Comparison of ENCODE assay signal across 31 cellular contexts in genomic region chr4:99349338-99349737, GRCh38. TPM values are rescaled to one million over a fixed set of nuclear protein-coding genes. Genes with fewer than 3 reads are reported as not detected.
DNase-seq lines count a peak whose midpoint lies in the region; ATAC-seq, FAIRE-seq and TF ChIP-seq lines count a peak whose summit lies in the region.
"Had no signal": no experiment of that assay in that cellular context is flagged by ENCODE, and none has a peak within 500 bp of the region (broad histone marks: within the 10 kb centered on the region; RNA-seq: fewer than 3 reads in every experiment).

No MANE protein-coding gene starts in this region.

- H3K36me3 ChIP-seq in liver (ENCODE audit: control insufficient read depth in 4 of 4, insufficient read depth in 3 of 4, low read depth in 1 of 4, low read length in 3 of 4) (peaks cover 2 to 31% (median 16%) of the 10 kb centered on the region in 4 donors), HepG2 (replicated peaks in 1 of 2; ENCODE audit: control insufficient read depth in 1 of 2, insufficient read depth in 2 of 2, low read length in 2 of 2) (no peaks in the 10 kb centered on the region), duodenal mucosa (ENCODE audit: control insufficient read depth in 1 of 2, insufficient read depth in 2 of 2, low read length in 2 of 2) (peaks cover 10 to 25% of the 10 kb centered on the region in 2 donors), right lobe of liver (peaks cover 0 to 54% (median 14%) of the 10 kb centered on the region in 4 donors)
- H3K36me3 ChIP-seq in CD8-positive, alpha-beta memory T cell (ENCODE audit: insufficient read depth, low read length): no peaks in the 10 kb centered on the region
- H3K36me3 ChIP-seq: BE2C, BLaER1 had no signal

- H3K4me3 ChIP-seq in liver (ENCODE audit: low read depth in 1 of 3, low read length in 3 of 3): peak overlapping the region in 1 of 3 donors; percentile 71
- H3K4me3 ChIP-seq in HepG2 (replicated peaks in 1 of 3; ENCODE audit: insufficient read depth in 1 of 3, low read depth in 2 of 3, low read length in 3 of 3): no peak overlapping the region
- H3K4me3 ChIP-seq in duodenal mucosa (ENCODE audit: low read depth in 1 of 2, low read length in 2 of 2): peak overlapping the region; percentile 50 to 52
- peak overlapping the region in 2 of 3 donors; percentile 45 to 59 for H3K4me3 ChIP-seq in right lobe of liver
- no peak overlapping the region for H3K4me3 ChIP-seq in CD8-positive, alpha-beta memory T cell (ENCODE audit: low read length)
- H3K4me3 ChIP-seq: BLaER1, GM12878 had no signal

- no peaks in the 10 kb centered on the region for H3K36me3 Mint-ChIP-seq in CD8-positive, alpha-beta memory T cell
- H3K36me3 Mint-ChIP-seq: CD14-positive monocyte; CD4-positive, alpha-beta memory T cell; CD4-positive, CD25-positive, alpha-beta regulatory T cell had no signal

- in situ Hi-C loops in HepG2 (cut with HindIII; ENCODE audit: extremely low pct_ligation_motif_present, low pct_unique_long_range_greater_than_20kb): no loop called here

- peaks cover 3 to 23% (median 12%) of the 10 kb centered on the region in 4 donors for H3K4me1 ChIP-seq in liver (ENCODE audit: control insufficient read depth in 4 of 4, insufficient read depth in 4 of 4, low read length in 3 of 4)
- peaks cover 9% of the 10 kb centered on the region for H3K4me1 ChIP-seq in HepG2 (ENCODE audit: insufficient read depth, low read length)
- H3K4me1 ChIP-seq in duodenal mucosa (ENCODE audit: control insufficient read depth in 1 of 2, insufficient read depth in 2 of 2, low read length in 2 of 2): peaks cover 13 to 14% of the 10 kb centered on the region in 2 donors
- peaks cover 0 to 15% (median 0%) of the 10 kb centered on the region in 4 donors for H3K4me1 ChIP-seq in right lobe of liver
- H3K4me1 ChIP-seq in CD8-positive, alpha-beta memory T cell (ENCODE audit: insufficient read depth, low read length): no peaks in the 10 kb centered on the region
- H3K4me1 ChIP-seq: BE2C, BLaER1, Caco-2 had no signal

- POLR2A ChIA-PET in HepG2 (lab: Yijun Ruan, JAX): no interaction called here
- POLR2A ChIA-PET in CD8-positive, alpha-beta memory T cell (lab: Charles Lee): no interaction called here

- intact Hi-C loops in HepG2 (cut with micrococcal nuclease; ENCODE audit: unreplicated experiment): no loop called here
- intact Hi-C loops in right lobe of liver (cut with DNase I): no loop called here

- peak overlapping the region; percentile 36 to 98 for H3K9ac ChIP-seq in liver (ENCODE audit: low read depth in 1 of 2, low read length in 2 of 2)
- no peak overlapping the region for H3K9ac ChIP-seq in HepG2 (ENCODE audit: insufficient read depth, low read depth, low read length)
- no peak overlapping the region for H3K9ac ChIP-seq in duodenal mucosa (ENCODE audit: low read depth in 1 of 2, low read length in 2 of 2)
- H3K9ac ChIP-seq: BLaER1 had no signal

- peaks cover 0 to 7% (median 3%) of the 10 kb centered on the region in 5 donors for H3K9me3 Mint-ChIP-seq in CD8-positive, alpha-beta memory T cell

- BruUV-seq in HepG2 (replicated peaks; lab: Mats Ljungman, UMichigan): no TSS peak

- no peak overlapping the region for H3K4me2 ChIP-seq in HepG2 (ENCODE audit: low read depth, low read length)
- H3K4me2 ChIP-seq: BLaER1 had no signal

- CTCF ChIA-PET in HepG2 (lab: Yijun Ruan, JAX; ENCODE audit: low intra/inter-chr PET ratio, low total read pairs): no interaction called here
- CTCF ChIA-PET in CD8-positive, alpha-beta memory T cell (lab: Charles Lee): no interaction called here

- H3K27me3 ChIP-seq in liver (ENCODE audit: control insufficient read depth in 4 of 4, insufficient read depth in 4 of 4, low read length in 3 of 4) (no peaks in the 10 kb centered on the region), HepG2 (ENCODE audit: control insufficient read depth in 1 of 2, insufficient read depth in 2 of 2, low read length in 2 of 2) (no peaks in the 10 kb centered on the region; a peak in 1 of 5 replicates), duodenal mucosa (ENCODE audit: control insufficient read depth in 1 of 2, insufficient read depth in 2 of 2, low read length in 2 of 2) (no peaks in the 10 kb centered on the region), right lobe of liver (no peaks in the 10 kb centered on the region)
- no peaks in the 10 kb centered on the region for H3K27me3 ChIP-seq in CD8-positive, alpha-beta memory T cell (ENCODE audit: insufficient read depth, low read length, poor library complexity, severe bottlenecking)
- H3K27me3 ChIP-seq: BE2C, BLaER1 had no signal

- no peak overlapping the region for H2AFZ ChIP-seq in HepG2 (ENCODE audit: low read length)

- DNase-seq in HepG2 (ENCODE audit: low spot score) (no peak), right lobe of liver (no peak), GM19238 (ENCODE audit: insufficient read length, low spot score) (no peak)
- DNase-seq in CD8-positive, alpha-beta memory T cell: no peak
- DNase-seq: 8988T; ACHN; BE2C; C1 segment of cervical spinal cord; Caco-2; CD4-positive, alpha-beta memory T cell; CD4-positive, CD25-positive, alpha-beta regulatory T cell; DMS 273 treated with DMSO at 0.1 percent for 48 hours; DMS153; DMS53; DMS79; DND-41; EL; GDM1 had no signal

- no peak overlapping the region for H3K27ac Mint-ChIP-seq in CD8-positive, alpha-beta memory T cell
- H3K27ac Mint-ChIP-seq: CD14-positive monocyte; CD4-positive, alpha-beta memory T cell; CD4-positive, CD25-positive, alpha-beta regulatory T cell had no signal

- FAIRE-seq in HepG2 (lab: Jason Lieb, UNC): no peak
- FAIRE-seq: A204.1, GM12878, GM12892, GM18507 had no signal

- ATAC-seq in HepG2: no peak
- ATAC-seq in right lobe of liver: peak; percentile 51 to 79 (median 74)
- no peak for ATAC-seq in GM18861 (IDR thresholded peaks at IDR 0.05; ENCODE audit: unreplicated experiment)
- ATAC-seq: GM12878 had no signal

- H3K4me3 Mint-ChIP-seq in CD8-positive, alpha-beta memory T cell: no peak overlapping the region
- H3K4me3 Mint-ChIP-seq: CD14-positive monocyte; CD4-positive, alpha-beta memory T cell; CD4-positive, CD25-positive, alpha-beta regulatory T cell had no signal

- H3K27me3 Mint-ChIP-seq in CD8-positive, alpha-beta memory T cell: peaks cover 3 to 22% of the 10 kb centered on the region in 2 donors

- no peaks in the 10 kb centered on the region for H3K79me2 ChIP-seq in HepG2 (ENCODE audit: insufficient read depth, low read length)

- TF ChIP-seq EP300 in HepG2 (IDR thresholded peaks at IDR 0.05; ENCODE audit: low read depth in 2 of 2, low read length in 2 of 2) (no peak), HepG2 (CRISPR knock-in tag; IDR thresholded peaks at IDR 0.05; ENCODE audit: borderline replicate concordance) (no peak)

- H3K9me3 ChIP-seq in liver (ENCODE audit: control insufficient read depth in 4 of 4, low read length in 3 of 4) (no peaks in the 10 kb centered on the region), HepG2 (ENCODE audit: low read length) (no peaks in the 10 kb centered on the region), duodenal mucosa (ENCODE audit: control insufficient read depth in 1 of 2, low read length in 2 of 2) (no peaks in the 10 kb centered on the region), right lobe of liver (no peaks in the 10 kb centered on the region)
- no peaks in the 10 kb centered on the region for H3K9me3 ChIP-seq in CD8-positive, alpha-beta memory T cell (ENCODE audit: low read length)
- H3K9me3 ChIP-seq: BE2C, BLaER1, Caco-2 had no signal

- TF ChIP-seq RAD21 in liver (IDR thresholded peaks at IDR 0.05) (peak in 1 of 2 donors; percentile 46), HepG2 (CRISPR knock-in tag; IDR thresholded peaks at IDR 0.05) (no peak)

- H4K20me1 ChIP-seq in HepG2 (ENCODE audit: insufficient read depth, low read length): no peaks in the 10 kb centered on the region
- H4K20me1 ChIP-seq: BLaER1 had no signal

- TF ChIP-seq CTCF in liver (IDR thresholded peaks at IDR 0.05; ENCODE audit: low read depth, low read length, missing input control) (no peak), HepG2 (CRISPR knock-in tag; IDR thresholded peaks at IDR 0.05) (no peak), right lobe of liver (IDR thresholded peaks at IDR 0.05) (no peak)

- no peaks in the 10 kb centered on the region for H3K4me1 Mint-ChIP-seq in CD8-positive, alpha-beta memory T cell
- H3K4me1 Mint-ChIP-seq: CD14-positive monocyte; CD4-positive, CD25-positive, alpha-beta regulatory T cell had no signal

- peak overlapping the region; percentile 82 to 86 for H3K27ac ChIP-seq in liver (ENCODE audit: low read depth in 1 of 2, low read length in 2 of 2)
- no peak overlapping the region for H3K27ac ChIP-seq in HepG2 (ENCODE audit: extremely low read length, insufficient read depth, low read length)
- H3K27ac ChIP-seq in duodenal mucosa (ENCODE audit: low read depth, low read length): no peak overlapping the region
- H3K27ac ChIP-seq in right lobe of liver: peak overlapping the region in 2 of 3 donors; percentile 73 to 74
- H3K27ac ChIP-seq in CD8-positive, alpha-beta memory T cell (ENCODE audit: low read depth, low read length): no peak overlapping the region
- H3K27ac ChIP-seq: BLaER1 had no signal

- TF ChIP-seq POLR2A in HepG2 (IDR thresholded peaks at IDR 0.05; ENCODE audit: insufficient read depth in 1 of 2, low read depth in 2 of 2, low read length in 2 of 2): no peak
- peak; percentile 26 for TF ChIP-seq POLR2A in right lobe of liver (IDR thresholded peaks at IDR 0.05)

RNA-seq across cellular contexts. Expression of gene ADH1C, which starts 3.2 kb away (rescaled TPM):
- total RNA-seq in liver (10 to 100 TPM in 1 of 2 donors, under 1 TPM in 1; 0.84 to 74.3 TPM), HepG2 (2016; rRNA removed; fragmentation: Illumina TruSeq; extraction: Trizol) (not detected in 2 replicates), right lobe of liver (100 to 1,000 TPM; 187 to 684 (median 490) TPM)
- polyA plus RNA-seq in liver (100 to 1,000 TPM in 1 of 2 donors, 10 to 100 TPM in 1; 88.3 to 374 TPM), HepG2 (2011; rRNA removed) (not detected in 2 replicates)
- total RNA-seq in HepG2 (2016; cell fraction: cytosol; rRNA removed; fragmentation: Illumina TruSeq; extraction: Trizol; ENCODE audit: low read depth): not detected in 2 replicates
- not detected in 2 replicates for total RNA-seq in HepG2 (2016; cell fraction: insoluble cytoplasmic fraction; rRNA removed; fragmentation: Illumina TruSeq; extraction: Trizol)
- not detected in 2 replicates for total RNA-seq in HepG2 (2016; cell fraction: membrane; rRNA removed; fragmentation: Illumina TruSeq; extraction: Trizol)
- total RNA-seq in HepG2 (2016; cell fraction: nucleus; rRNA removed; fragmentation: Illumina TruSeq; extraction: Trizol): not detected in 2 replicates
- polyA plus RNA-seq in HepG2 (2011; cell fraction: cytosol; rRNA removed): not detected in 2 replicates
- 0.21 TPM in 1 of 2 replicates, not detected in the other for polyA plus RNA-seq in HepG2 (2011; cell fraction: nucleus; rRNA removed)
- 0.11 TPM in 2 replicates for polyA plus RNA-seq in HepG2 (2012)
- not detected in 2 replicates for polyA plus RNA-seq in HepG2 (2016; cell fraction: cytosol; fragmentation: Illumina TruSeq; extraction: Trizol; ENCODE audit: low read depth)
- not detected in 2 replicates for polyA plus RNA-seq in HepG2 (2016; cell fraction: insoluble cytoplasmic fraction; fragmentation: Illumina TruSeq; extraction: Trizol; ENCODE audit: low read depth)
- polyA plus RNA-seq in HepG2 (2016; cell fraction: membrane; fragmentation: Illumina TruSeq; extraction: Trizol; ENCODE audit: low read depth): not detected in 2 replicates
- polyA plus RNA-seq in HepG2 (2016; cell fraction: nucleus; fragmentation: Illumina TruSeq; extraction: Trizol; ENCODE audit: insufficient read depth, low read depth): not detected in 2 replicates
- polyA minus RNA-seq in HepG2 (2011; rRNA and poly(A)+ RNA removed; ENCODE audit: low replicate concordance): not detected in 2 replicates
- not detected in 2 replicates for polyA minus RNA-seq in HepG2 (2011; cell fraction: cytosol; rRNA and poly(A)+ RNA removed)
- polyA minus RNA-seq in HepG2 (2011; cell fraction: nucleus; rRNA and poly(A)+ RNA removed): not detected in 2 replicates
- total RNA-seq in CD8-positive, alpha-beta memory T cell: not detected
- polyA plus RNA-seq in CD8-positive, alpha-beta memory T cell: not detected
- total RNA-seq: A673; CD4-positive, alpha-beta memory T cell; CD4-positive, CD25-positive, alpha-beta regulatory T cell; Daoy; G401 had no signal
- polyA plus RNA-seq: CD14-positive monocyte; CD4-positive, alpha-beta memory T cell; CD4-positive, CD25-positive, alpha-beta regulatory T cell had no signal

RNA-seq across cellular contexts. Expression of gene ADH1B, which starts 28.1 kb away (rescaled TPM):
- total RNA-seq in liver (1,000 to 10,000 TPM in 1 of 2 donors, 10 to 100 TPM in 1; 38.3 to 1,460 TPM), HepG2 (2016; rRNA removed; fragmentation: Illumina TruSeq; extraction: Trizol) (0.40 and 1.2 TPM in 2 replicates), right lobe of liver (1,000 to 10,000 TPM in 3 of 6 experiments, 100 to 1,000 TPM in 3; 531 to 4,444 (median 1,842) TPM)
- polyA plus RNA-seq in liver (1,000 to 10,000 TPM in 1 of 2 donors, 100 to 1,000 TPM in 1; 658 to 1,163 TPM), HepG2 (2011; rRNA removed) (0.05 TPM in 1 of 2 replicates, not detected in the other)
- not detected in 2 replicates for total RNA-seq in HepG2 (2016; cell fraction: cytosol; rRNA removed; fragmentation: Illumina TruSeq; extraction: Trizol; ENCODE audit: low read depth)
- 0.69 and 1.5 TPM in 2 replicates for total RNA-seq in HepG2 (2016; cell fraction: insoluble cytoplasmic fraction; rRNA removed; fragmentation: Illumina TruSeq; extraction: Trizol)
- total RNA-seq in HepG2 (2016; cell fraction: membrane; rRNA removed; fragmentation: Illumina TruSeq; extraction: Trizol): 0.31 TPM in 1 of 2 replicates, not detected in the other
- 0.31 and 0.37 TPM in 2 replicates for total RNA-seq in HepG2 (2016; cell fraction: nucleus; rRNA removed; fragmentation: Illumina TruSeq; extraction: Trizol)
- polyA plus RNA-seq in HepG2 (2011; cell fraction: cytosol; rRNA removed): 0.03 TPM in 1 of 2 replicates, not detected in the other
- polyA plus RNA-seq in HepG2 (2011; cell fraction: nucleus; rRNA removed): not detected in 2 replicates
- not detected in 2 replicates for polyA plus RNA-seq in HepG2 (2012)
- polyA plus RNA-seq in HepG2 (2016; cell fraction: cytosol; fragmentation: Illumina TruSeq; extraction: Trizol; ENCODE audit: low read depth): 0.06 and 0.07 TPM in 2 replicates
- polyA plus RNA-seq in HepG2 (2016; cell fraction: insoluble cytoplasmic fraction; fragmentation: Illumina TruSeq; extraction: Trizol; ENCODE audit: low read depth): 0.38 and 0.71 TPM in 2 replicates
- polyA plus RNA-seq in HepG2 (2016; cell fraction: membrane; fragmentation: Illumina TruSeq; extraction: Trizol; ENCODE audit: low read depth): 0.08 TPM in 1 of 2 replicates, not detected in the other
- 0.35 and 0.72 TPM in 2 replicates for polyA plus RNA-seq in HepG2 (2016; cell fraction: nucleus; fragmentation: Illumina TruSeq; extraction: Trizol; ENCODE audit: insufficient read depth, low read depth)
- polyA minus RNA-seq in HepG2 (2011; rRNA and poly(A)+ RNA removed; ENCODE audit: low replicate concordance): not detected in 2 replicates
- not detected in 2 replicates for polyA minus RNA-seq in HepG2 (2011; cell fraction: cytosol; rRNA and poly(A)+ RNA removed)
- not detected in 2 replicates for polyA minus RNA-seq in HepG2 (2011; cell fraction: nucleus; rRNA and poly(A)+ RNA removed)
- not detected for total RNA-seq in CD8-positive, alpha-beta memory T cell
- not detected for polyA plus RNA-seq in CD8-positive, alpha-beta memory T cell
- total RNA-seq: A673; Caco-2; CD4-positive, alpha-beta memory T cell; CD4-positive, CD25-positive, alpha-beta regulatory T cell; Daoy; G401 had no signal
- polyA plus RNA-seq: CD14-positive monocyte; CD4-positive, alpha-beta memory T cell; CD4-positive, CD25-positive, alpha-beta regulatory T cell; GM12878 had no signal

RNA-seq across cellular contexts. Expression of gene ADH1A, which starts 58.6 kb away (rescaled TPM):
- total RNA-seq in liver (100 to 1,000 TPM; 202 to 493 TPM), HepG2 (2016; rRNA removed; fragmentation: Illumina TruSeq; extraction: Trizol) (0.13 and 0.34 TPM in 2 replicates), right lobe of liver (100 to 1,000 TPM in 4 of 6 experiments, 10 to 100 TPM in 2; 72.1 to 676 (median 323) TPM)
- polyA plus RNA-seq in liver (100 to 1,000 TPM; 123 to 554 TPM), HepG2 (2011; rRNA removed) (0.12 TPM in 1 of 2 replicates, not detected in the other)
- not detected in 2 replicates for total RNA-seq in HepG2 (2016; cell fraction: cytosol; rRNA removed; fragmentation: Illumina TruSeq; extraction: Trizol; ENCODE audit: low read depth)
- total RNA-seq in HepG2 (2016; cell fraction: insoluble cytoplasmic fraction; rRNA removed; fragmentation: Illumina TruSeq; extraction: Trizol): 0.13 and 0.45 TPM in 2 replicates
- total RNA-seq in HepG2 (2016; cell fraction: membrane; rRNA removed; fragmentation: Illumina TruSeq; extraction: Trizol): 0.12 TPM in 1 of 2 replicates, not detected in the other
- total RNA-seq in HepG2 (2016; cell fraction: nucleus; rRNA removed; fragmentation: Illumina TruSeq; extraction: Trizol): 0.37 TPM in 1 of 2 replicates, not detected in the other
- polyA plus RNA-seq in HepG2 (2011; cell fraction: cytosol; rRNA removed): not detected in 2 replicates
- polyA plus RNA-seq in HepG2 (2011; cell fraction: nucleus; rRNA removed): not detected in 2 replicates
- 0.45 TPM in 1 of 2 replicates, not detected in the other for polyA plus RNA-seq in HepG2 (2012)
- polyA plus RNA-seq in HepG2 (2016; cell fraction: cytosol; fragmentation: Illumina TruSeq; extraction: Trizol; ENCODE audit: low read depth): 0.09 and 0.11 TPM in 2 replicates
- polyA plus RNA-seq in HepG2 (2016; cell fraction: insoluble cytoplasmic fraction; fragmentation: Illumina TruSeq; extraction: Trizol; ENCODE audit: low read depth): 0.26 and 0.38 TPM in 2 replicates
- polyA plus RNA-seq in HepG2 (2016; cell fraction: membrane; fragmentation: Illumina TruSeq; extraction: Trizol; ENCODE audit: low read depth): not detected in 2 replicates
- 0.31 and 0.59 TPM in 2 replicates for polyA plus RNA-seq in HepG2 (2016; cell fraction: nucleus; fragmentation: Illumina TruSeq; extraction: Trizol; ENCODE audit: insufficient read depth, low read depth)
- polyA minus RNA-seq in HepG2 (2011; rRNA and poly(A)+ RNA removed; ENCODE audit: low replicate concordance): not detected in 2 replicates
- polyA minus RNA-seq in HepG2 (2011; cell fraction: cytosol; rRNA and poly(A)+ RNA removed): not detected in 2 replicates
- not detected in 2 replicates for polyA minus RNA-seq in HepG2 (2011; cell fraction: nucleus; rRNA and poly(A)+ RNA removed)
- not detected for total RNA-seq in CD8-positive, alpha-beta memory T cell
- not detected for polyA plus RNA-seq in CD8-positive, alpha-beta memory T cell
- total RNA-seq: A673; Caco-2; CD4-positive, alpha-beta memory T cell; CD4-positive, CD25-positive, alpha-beta regulatory T cell; Daoy; G401; GM12878 had no signal
- polyA plus RNA-seq: AG04450; CD14-positive monocyte; CD4-positive, alpha-beta memory T cell; CD4-positive, CD25-positive, alpha-beta regulatory T cell; GM12878 had no signal

Comparison
In these comparisons a context has a peak if more than half of its experiments do, and no peak if none do; other contexts are left out.
1. H3K27ac ChIP-seq: peak in liver (2 of 2) and right lobe of liver (2 of 3); none in HepG2 (single experiment), duodenal mucosa (single experiment) and CD8-positive, alpha-beta memory T cell (single experiment).
2. H3K4me3 ChIP-seq: peak in duodenal mucosa (2 of 2) and right lobe of liver (2 of 3); none in HepG2 (0 of 3) and CD8-positive, alpha-beta memory T cell (single experiment).
3. H3K9ac ChIP-seq: peak in liver (2 of 2); none in HepG2 (single experiment) and duodenal mucosa (0 of 2).
4. ATAC-seq: peak in right lobe of liver (4 of 4); none in HepG2 (single experiment) and GM18861 (single experiment).
5. RNA of gene ADH1B, which starts 28.1 kb away (total RNA-seq): 531 to 4,444 TPM in right lobe of liver and 38.3 to 1,460 TPM in liver; 0.31 to 1.5 TPM in HepG2 and not detected in CD8-positive, alpha-beta memory T cell; every median in the first group is over 10 times any median in the second.
6. RNA of gene ADH1A, which starts 58.6 kb away (total RNA-seq): 202 to 493 TPM in liver and 72.1 to 676 TPM in right lobe of liver; 0.12 to 0.45 TPM in HepG2 and not detected in CD8-positive, alpha-beta memory T cell; every median in the first group is over 10 times any median in the second.